Comparison of ENCODE assay signal across 24 cellular contexts in genomic region chr7:27462575-27463270, GRCh38.
DNase-seq lines count a peak whose midpoint lies in the region; ATAC-seq and TF ChIP-seq lines count a peak whose summit lies in the region.
"Had no signal": no experiment of that assay in that cellular context is flagged by ENCODE, and none has a peak within 500 bp of the region (broad histone marks: within the 10 kb centered on the region; RNA-seq: fewer than 3 reads in every experiment).

No MANE protein-coding gene starts in this region.

- POLR2A ChIA-PET in naive thymus-derived CD8-positive, alpha-beta T cell (lab: Charles Lee): no interaction called here

- TF ChIP-seq CTCF in cardiac fibroblast (IDR thresholded peaks at IDR 0.05; ENCODE audit: low read depth, low read length): no peak

- DNase-seq in A172 (ENCODE audit: low spot score) (peak; percentile 59), LHCN-M2 (ENCODE audit: low read depth) (peak; percentile 5), cardiac fibroblast (ENCODE audit: low read depth in 2 of 2) (peak; percentile 55 to 74), iris pigment epithelial cell (ENCODE audit: low read depth) (peak; percentile 18), T-helper 2 cell (no peak), cerebellar cortex (ENCODE audit: low spot score) (no peak)
- no peak for DNase-seq in activated CD4-positive, alpha-beta T cell treated with anti-CD3 and anti-CD28 coated beads for 1 hour
- no peak for DNase-seq in naive thymus-derived CD8-positive, alpha-beta T cell
- DNase-seq: activated CD4-positive, alpha-beta memory T cell treated with anti-CD3 and anti-CD28 coated beads for 36 hours; activated gamma-delta T cell treated with Interleukin-2 at 50 U/mL for 16 hours; activated T-cell treated with anti-CD3 and anti-CD28 coated beads for 4 hours; GM23248; islet precursor cell; Kasumi-1; mesendoderm; naive thymus-derived CD4-positive, alpha-beta T cell; NCI-H1105; NCI-H2029; retina; T-helper 9 cell had no signal

- no peak overlapping the region for H3K4me3 ChIP-seq in cardiac fibroblast (replicated peaks in 1 of 2; ENCODE audit: low read depth in 2 of 2, low read length in 2 of 2)
- H3K4me3 ChIP-seq: BLaER1, GM23248 had no signal

- H3K4me3 Mint-ChIP-seq in naive thymus-derived CD8-positive, alpha-beta T cell: no peak overlapping the region
- H3K4me3 Mint-ChIP-seq: activated CD4-positive, alpha-beta memory T cell treated with anti-CD3 and anti-CD28 coated beads for 36 hours; dendritic cell treated with granulocyte-macrophage colony-stimulating factor and Interleukin-4, amounts not matched to agents 40 ng/mL and 50 ng/mL, for 4 days; naive thymus-derived CD4-positive, alpha-beta T cell; WTC11 had no signal

- H3K36me3 Mint-ChIP-seq in naive thymus-derived CD8-positive, alpha-beta T cell: peaks cover 0 to 6% (median 0%) of the 10 kb centered on the region in 3 donors
- H3K36me3 Mint-ChIP-seq: activated CD4-positive, alpha-beta memory T cell treated with anti-CD3 and anti-CD28 coated beads for 36 hours; WTC11 had no signal

- no peaks in the 10 kb centered on the region for H3K9me3 Mint-ChIP-seq in naive thymus-derived CD8-positive, alpha-beta T cell
- H3K9me3 Mint-ChIP-seq: activated CD4-positive, alpha-beta memory T cell treated with anti-CD3 and anti-CD28 coated beads for 36 hours; dendritic cell treated with granulocyte-macrophage colony-stimulating factor and Interleukin-4, amounts not matched to agents 40 ng/mL and 50 ng/mL, for 4 days; WTC11 had no signal

- peaks cover 0 to 4% (median 0%) of the 10 kb centered on the region in 4 donors for H3K4me1 Mint-ChIP-seq in naive thymus-derived CD8-positive, alpha-beta T cell
- H3K4me1 Mint-ChIP-seq: naive thymus-derived CD4-positive, alpha-beta T cell had no signal

- peaks cover 11 to 66% (median 29%) of the 10 kb centered on the region in 5 donors for H3K27me3 Mint-ChIP-seq in naive thymus-derived CD8-positive, alpha-beta T cell

- no peak for ATAC-seq in naive thymus-derived CD8-positive, alpha-beta T cell
- ATAC-seq: naive thymus-derived CD4-positive, alpha-beta T cell; SK-N-SH treated with all-trans-retinoic acid at 6 μM for 48 hours; WTC11 had no signal

- no peak overlapping the region for H3K27ac Mint-ChIP-seq in naive thymus-derived CD8-positive, alpha-beta T cell
- H3K27ac Mint-ChIP-seq: activated CD4-positive, alpha-beta memory T cell treated with anti-CD3 and anti-CD28 coated beads for 36 hours; dendritic cell treated with granulocyte-macrophage colony-stimulating factor and Interleukin-4, amounts not matched to agents 40 ng/mL and 50 ng/mL, for 4 days; naive thymus-derived CD4-positive, alpha-beta T cell; WTC11 had no signal

Comparison
In these comparisons a context has a peak if more than half of its experiments do, and no peak if none do; other contexts are left out.
1. DNase-seq: peak in A172 (single experiment), LHCN-M2 (single experiment), cardiac fibroblast (2 of 2) and iris pigment epithelial cell (single experiment); none in activated CD4-positive, alpha-beta T cell treated with anti-CD3 and anti-CD28 coated beads for 1 hour (single experiment), T-helper 2 cell (0 of 5), naive thymus-derived CD8-positive, alpha-beta T cell (0 of 10) and cerebellar cortex (single experiment).